In genomic region chr17:74677558-74678466, GRCh38 we compare ENCODE assay signal across 8 cellular contexts. TPM values are rescaled to one million over a fixed set of nuclear protein-coding genes. Genes with fewer than 3 reads are reported as not detected.
DNase-seq lines count a peak whose midpoint lies in the region; ATAC-seq and TF ChIP-seq lines count a peak whose summit lies in the region.
"Had no signal": no experiment of that assay in that cellular context is flagged by ENCODE, and none has a peak within 500 bp of the region (broad histone marks: within the 10 kb centered on the region; RNA-seq: fewer than 3 reads in every experiment).

No MANE protein-coding gene starts in this region.

- in situ Hi-C loops in G401 (cut with HindIII; ENCODE audit: low sequenced_read_pairs) = no loop called here

- POLR2A ChIA-PET in GM10248 (lab: Yijun Ruan, JAX) = no interaction called here

- DNase-seq in G401 (ENCODE audit: low spot score) (peak; percentile 97), NCI-H2171 (lab: John Stamatoyannopoulos, UW) (peak; percentile 86), choroid plexus epithelial cell (ENCODE audit: low read depth) (peak; percentile 4), omental fat pad (ENCODE audit: low spot score) (no peak), GM10248 (ENCODE audit: extremely low spot score) (no peak), midbrain (lab: John Stamatoyannopoulos, UW) (no peak)

- TF ChIP-seq CTCF in choroid plexus epithelial cell (conservative IDR thresholded peaks at IDR 0.05; ENCODE audit: low read depth, low read length) (no peak), omental fat pad (IDR thresholded peaks at IDR 0.05) (no peak), GM10248 (IDR thresholded peaks at IDR 0.05; ENCODE audit: control extremely low read depth, extremely low read depth, low read depth, missing control alignments) (no peak)

- ATAC-seq in omental fat pad (ENCODE audit: low FRiP score) = peak; percentile 41
- ATAC-seq in GM21786 (IDR thresholded peaks at IDR 0.05; ENCODE audit: unreplicated experiment) = no peak

- CTCF ChIA-PET in GM10248 (lab: Yijun Ruan, JAX) = interaction anchor here (1.0 to 2.5 kb wide), 6 partner anchors 9 to 74 kb away, joined by 3 to 15 read pairs (median 4); no protein-coding TSS in a partner anchor

- no peak overlapping the region for H3K4me3 ChIP-seq in choroid plexus epithelial cell (ENCODE audit: low read depth, low read length)
- H3K4me3 ChIP-seq: uterus had no signal

RNA-seq across cellular contexts. Expression of gene CD300LF, which starts 34.9 kb away (rescaled TPM):
- total RNA-seq in G401 (2014; rRNA removed; shearing (Covaris generic)) = not detected in 2 replicates
- total RNA-seq in omental fat pad = 1 to 10 TPM in 3 of 4 donors, not detected in 1; 1.1 to 2.5 (median 2.2) TPM

RNA-seq across cellular contexts. Expression of gene CD300E, which starts 54.3 kb away (rescaled TPM):
- total RNA-seq in G401 (2014; rRNA removed; shearing (Covaris generic)) = not detected in 2 replicates
- total RNA-seq in omental fat pad = 1 to 10 TPM; 1.6 to 9.2 (median 2.2) TPM

RNA-seq across cellular contexts. Expression of gene RAB37, which starts 59.2 kb away (rescaled TPM):
- 1.4 and 4.2 TPM in 2 replicates for total RNA-seq in G401 (2014; rRNA removed; shearing (Covaris generic))
- 1 to 10 TPM in 2 of 4 donors, under 1 TPM in 2; 0.48 to 3.0 (median 1.4) TPM for total RNA-seq in omental fat pad

Comparison
In these comparisons a context has a peak if more than half of its experiments do, and no peak if none do; other contexts are left out.
1. DNase-seq: peak in G401 (single experiment), NCI-H2171 (single experiment) and choroid plexus epithelial cell (single experiment); none in omental fat pad (single experiment), GM10248 (single experiment) and midbrain (single experiment).